Comparison of ENCODE assay signal across 8 cellular contexts in genomic region chr2:219521066-219521880, GRCh38. TPM values are rescaled to one million over a fixed set of nuclear protein-coding genes. Genes with fewer than 3 reads are reported as not detected.
A peak's percentile ranks its signal among the peaks of the same experiment; 100 is the strongest.
DNase-seq lines count a peak whose midpoint lies in the region; ATAC-seq lines count a peak whose summit lies in the region.

No MANE protein-coding gene starts in this region.

- no peak overlapping the region for H3K4me3 ChIP-seq in effector memory CD4-positive, alpha-beta T cell (ENCODE audit: insufficient read depth, low read depth, low read length, poor library complexity, severe bottlenecking)

- peak; percentile 34 for DNase-seq in activated naive CD4-positive, alpha-beta T cell treated with anti-CD3 and anti-CD28 coated beads for 36 hours
- no peak for DNase-seq in activated naive CD4-positive, alpha-beta T cell (lab: John Stamatoyannopoulos, UW)
- DNase-seq in NCI-H2196 treated with DMSO at 0.1 percent for 48 hours (lab: John Stamatoyannopoulos, UW; ENCODE audit: unreplicated experiment) (peak; percentile 8), memory B cell (ENCODE audit: low spot score in 2 of 2) (no peak), activated gamma-delta T cell treated with Interleukin-2 at 50 U/mL for 16 hours (no peak)
- DNase-seq in central memory CD8-positive, alpha-beta T cell (ENCODE audit: low spot score in 2 of 2): no peak
- no peak for DNase-seq in effector memory CD4-positive, alpha-beta T cell

- no peak overlapping the region for H3K4me3 Mint-ChIP-seq in activated naive CD4-positive, alpha-beta T cell treated with anti-CD3 and anti-CD28 coated beads for 36 hours
- H3K4me3 Mint-ChIP-seq in central memory CD8-positive, alpha-beta T cell: peak overlapping the region; percentile 6
- H3K4me3 Mint-ChIP-seq in memory B cell: peak overlapping the region; percentile 33

- no peaks in the 10 kb centered on the region for H3K9me3 Mint-ChIP-seq in activated naive CD4-positive, alpha-beta T cell treated with anti-CD3 and anti-CD28 coated beads for 36 hours
- no peaks in the 10 kb centered on the region for H3K9me3 Mint-ChIP-seq in central memory CD8-positive, alpha-beta T cell
- H3K9me3 Mint-ChIP-seq in memory B cell: no peaks in the 10 kb centered on the region

- no peak overlapping the region for H3K27ac Mint-ChIP-seq in activated naive CD4-positive, alpha-beta T cell treated with anti-CD3 and anti-CD28 coated beads for 36 hours
- H3K27ac Mint-ChIP-seq in central memory CD8-positive, alpha-beta T cell (ENCODE audit: low read depth): peak overlapping the region; percentile 45
- H3K27ac Mint-ChIP-seq in memory B cell: no peak overlapping the region

- peaks cover 48% of the 10 kb centered on the region for H3K27me3 ChIP-seq in effector memory CD4-positive, alpha-beta T cell (replicated peaks; ENCODE audit: control insufficient read depth, insufficient read depth, low read length, poor library complexity, severe bottlenecking)

- H3K4me1 ChIP-seq in effector memory CD4-positive, alpha-beta T cell (ENCODE audit: control insufficient read depth, insufficient read depth, low read length, poor library complexity, severe bottlenecking): peaks cover 12% of the 10 kb centered on the region

- intact Hi-C loops in activated naive CD4-positive, alpha-beta T cell treated with anti-CD3 and anti-CD28 coated beads for 36 hours (cut with micrococcal nuclease): loop anchor here (1.0 to 2.0 kb wide), 2 partner anchors 23 to 44 kb away; partner anchors contain the start of gene GMPPA

- ATAC-seq in central memory CD8-positive, alpha-beta T cell (replicated peaks; ENCODE audit: extremely low read depth, poor library complexity, severe bottlenecking): no peak
- ATAC-seq in memory B cell (ENCODE audit: low read depth) (no peak), GM21576 (IDR thresholded peaks at IDR 0.05; ENCODE audit: unreplicated experiment) (no peak)

- H3K36me3 Mint-ChIP-seq in activated naive CD4-positive, alpha-beta T cell treated with anti-CD3 and anti-CD28 coated beads for 36 hours (ENCODE audit: low read depth): no peaks in the 10 kb centered on the region
- H3K36me3 Mint-ChIP-seq in central memory CD8-positive, alpha-beta T cell (ENCODE audit: insufficient read depth): peaks cover 4% of the 10 kb centered on the region
- H3K36me3 Mint-ChIP-seq in memory B cell: no peaks in the 10 kb centered on the region

- peaks cover 64% of the 10 kb centered on the region for H3K27me3 Mint-ChIP-seq in activated naive CD4-positive, alpha-beta T cell treated with anti-CD3 and anti-CD28 coated beads for 36 hours (ENCODE audit: low read depth)
- H3K27me3 Mint-ChIP-seq in central memory CD8-positive, alpha-beta T cell: peaks cover 95% of the 10 kb centered on the region
- H3K27me3 Mint-ChIP-seq in memory B cell: peaks cover 51% of the 10 kb centered on the region

- CTCF ChIA-PET in activated naive CD4-positive, alpha-beta T cell treated with anti-CD3 and anti-CD28 coated beads for 36 hours (lab: Charles Lee): interaction anchor here (1.2 to 4.4 kb wide), 8 partner anchors 8 to 118 kb away, joined by 3 to 35 read pairs (median 6); a partner anchor contains a TSS

- no peaks in the 10 kb centered on the region for H3K36me3 ChIP-seq in effector memory CD4-positive, alpha-beta T cell (ENCODE audit: control insufficient read depth, insufficient read depth, low read length)

- H3K27ac ChIP-seq in effector memory CD4-positive, alpha-beta T cell (ENCODE audit: insufficient read depth, low read length, poor library complexity, severe bottlenecking): no peak overlapping the region

- no peaks in the 10 kb centered on the region for H3K9me3 ChIP-seq in effector memory CD4-positive, alpha-beta T cell (ENCODE audit: control insufficient read depth, low read length)

- H3K4me1 Mint-ChIP-seq in activated naive CD4-positive, alpha-beta T cell treated with anti-CD3 and anti-CD28 coated beads for 36 hours (ENCODE audit: low read depth): peaks cover 14% of the 10 kb centered on the region
- peaks cover 9% of the 10 kb centered on the region for H3K4me1 Mint-ChIP-seq in central memory CD8-positive, alpha-beta T cell
- peaks cover 11% of the 10 kb centered on the region for H3K4me1 Mint-ChIP-seq in memory B cell

RNA-seq across cellular contexts. Expression of gene ASIC4, which starts 7.0 kb away (rescaled TPM):
- total RNA-seq in activated naive CD4-positive, alpha-beta T cell treated with anti-CD3 and anti-CD28 coated beads for 36 hours: not detected

RNA-seq across cellular contexts. Expression of gene CHPF, which starts 22.3 kb away (rescaled TPM):
- 1 to 10 TPM; 8.5 to 9.0 TPM for total RNA-seq in activated naive CD4-positive, alpha-beta T cell treated with anti-CD3 and anti-CD28 coated beads for 36 hours

RNA-seq across cellular contexts. Expression of gene TMEM198, which starts 22.6 kb away (rescaled TPM):
- total RNA-seq in activated naive CD4-positive, alpha-beta T cell treated with anti-CD3 and anti-CD28 coated beads for 36 hours: 1 to 10 TPM in 1 of 2 experiments, under 1 TPM in 1; 0.86 to 1.1 TPM

RNA-seq across cellular contexts. Expression of gene GMPPA, which starts 22.6 kb away (rescaled TPM):
- 10 to 100 TPM; 25.2 to 28.4 TPM for total RNA-seq in activated naive CD4-positive, alpha-beta T cell treated with anti-CD3 and anti-CD28 coated beads for 36 hours

RNA-seq across cellular contexts. Expression of gene OBSL1, which starts 50.1 kb away (rescaled TPM):
- total RNA-seq in activated naive CD4-positive, alpha-beta T cell treated with anti-CD3 and anti-CD28 coated beads for 36 hours: 1 to 10 TPM; 1.5 to 1.6 TPM

Comparison
In these comparisons a context has a peak if more than half of its experiments do, and no peak if none do; other contexts are left out.
1. DNase-seq: peak in activated naive CD4-positive, alpha-beta T cell treated with anti-CD3 and anti-CD28 coated beads for 36 hours (single experiment) and NCI-H2196 treated with DMSO at 0.1 percent for 48 hours (single experiment); none in activated naive CD4-positive, alpha-beta T cell (0 of 4), central memory CD8-positive, alpha-beta T cell (0 of 2), memory B cell (0 of 2), activated gamma-delta T cell treated with Interleukin-2 at 50 U/mL for 16 hours (single experiment) and effector memory CD4-positive, alpha-beta T cell (0 of 3).